ENCODE assay signal across 8 cellular contexts in the genomic region with DNA sequence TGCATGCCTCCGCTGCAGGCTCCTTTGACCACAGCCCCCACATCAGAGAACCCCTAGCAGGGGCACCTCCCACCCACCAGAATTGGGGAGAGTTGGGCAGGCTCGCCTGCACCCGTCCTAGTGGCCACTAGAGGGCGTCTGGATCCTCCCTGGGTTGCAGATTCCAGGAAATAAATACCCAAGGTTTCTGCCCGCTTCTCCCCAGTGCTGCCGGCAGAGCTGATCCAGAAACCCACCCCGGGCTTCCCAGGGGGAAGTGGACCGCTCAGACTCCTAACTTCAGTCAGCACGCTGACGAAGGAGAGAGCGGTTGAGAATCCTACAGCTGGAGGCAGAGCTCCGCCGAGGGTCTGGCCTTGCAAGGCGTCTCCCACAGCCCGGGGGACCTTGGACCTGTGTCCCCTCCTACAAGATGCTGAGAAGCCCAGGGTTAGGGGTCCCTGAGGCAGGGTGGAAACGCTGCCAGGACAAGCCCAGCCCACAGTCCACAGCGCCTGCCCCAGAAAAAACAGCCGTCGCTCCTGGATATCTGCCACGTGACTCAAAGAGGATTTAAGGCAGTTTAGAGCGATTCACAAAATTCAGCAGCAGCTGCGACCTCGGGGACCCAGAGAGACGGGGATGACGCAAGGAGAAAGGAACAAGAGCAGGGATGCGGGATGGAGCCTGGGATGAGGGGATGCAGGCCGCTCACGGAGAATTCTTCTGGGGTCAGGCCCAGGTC. TPM values are rescaled to one million over a fixed set of nuclear protein-coding genes. Genes with fewer than 3 reads are reported as not detected.
A peak's percentile ranks its signal among the peaks of the same experiment; 100 is the strongest.
DNase-seq lines count a peak whose midpoint lies in the region; ATAC-seq and TF ChIP-seq lines count a peak whose summit lies in the region.

No MANE protein-coding gene starts in this region.

- ATAC-seq in HG02938 (IDR thresholded peaks at IDR 0.05; ENCODE audit: unreplicated experiment), result peak; percentile 67
- peak; percentile 78 to 86 for ATAC-seq in naive thymus-derived CD8-positive, alpha-beta T cell
- peak; percentile 42 for ATAC-seq in stimulated activated memory B cell treated with anti-CD40 and anti-IgM and Interleukin-4, amounts not matched to agents 10 μg/mL and 1 μg/mL and 100 μg/mL, for 72 hours

- DNase-seq in NT2/D1 (ENCODE audit: low read depth, low spot score) (peak; percentile 32), activated T-helper 1 cell treated with Interleukin-2 at 50 U/mL for 16 hours (ENCODE audit: low read depth) (peak; percentile 27), fibroblast of peridontal ligament (ENCODE audit: extremely low read depth) (peak; percentile 33), T1000 (lab: John Stamatoyannopoulos, UW) (no peak)
- peak; percentile 32 to 75 (median 51) for DNase-seq in naive thymus-derived CD8-positive, alpha-beta T cell

- peaks cover 71% of the 10 kb centered on the region for H3K27me3 ChIP-seq in NT2/D1 (ENCODE audit: insufficient read depth, insufficient read length)

- no peaks in the 10 kb centered on the region for H3K36me3 ChIP-seq in NT2/D1 (ENCODE audit: insufficient read depth, insufficient read length, low read length)

- peaks cover 6% of the 10 kb centered on the region for H3K4me1 ChIP-seq in NT2/D1 (ENCODE audit: insufficient read depth, insufficient read length)

- H3K27me3 Mint-ChIP-seq in naive thymus-derived CD8-positive, alpha-beta T cell, result peaks cover 10 to 69% (median 36%) of the 10 kb centered on the region in 5 donors
- peaks cover 58% of the 10 kb centered on the region for H3K27me3 Mint-ChIP-seq in stimulated activated memory B cell treated with anti-CD40 and anti-IgM and Interleukin-4, amounts not matched to agents 10 μg/mL and 1 μg/mL and 100 μg/mL, for 72 hours

- POLR2A ChIA-PET in naive thymus-derived CD8-positive, alpha-beta T cell (lab: Charles Lee), result no interaction called here

- H3K9me3 Mint-ChIP-seq in naive thymus-derived CD8-positive, alpha-beta T cell, result no peaks in the 10 kb centered on the region
- H3K9me3 Mint-ChIP-seq in stimulated activated memory B cell treated with anti-CD40 and anti-IgM and Interleukin-4, amounts not matched to agents 10 μg/mL and 1 μg/mL and 100 μg/mL, for 72 hours, result peaks cover 3% of the 10 kb centered on the region

- peak overlapping the region; percentile 62 to 79 (median 72) for H3K4me3 Mint-ChIP-seq in naive thymus-derived CD8-positive, alpha-beta T cell
- peak overlapping the region; percentile 53 for H3K4me3 Mint-ChIP-seq in stimulated activated memory B cell treated with anti-CD40 and anti-IgM and Interleukin-4, amounts not matched to agents 10 μg/mL and 1 μg/mL and 100 μg/mL, for 72 hours

- H3K36me3 Mint-ChIP-seq in naive thymus-derived CD8-positive, alpha-beta T cell, result peaks cover 0 to 2% (median 0%) of the 10 kb centered on the region in 3 donors
- no peaks in the 10 kb centered on the region for H3K36me3 Mint-ChIP-seq in stimulated activated memory B cell treated with anti-CD40 and anti-IgM and Interleukin-4, amounts not matched to agents 10 μg/mL and 1 μg/mL and 100 μg/mL, for 72 hours

- H3K4me1 Mint-ChIP-seq in naive thymus-derived CD8-positive, alpha-beta T cell, result peaks cover 3 to 15% (median 8%) of the 10 kb centered on the region in 4 donors
- H3K4me1 Mint-ChIP-seq in stimulated activated memory B cell treated with anti-CD40 and anti-IgM and Interleukin-4, amounts not matched to agents 10 μg/mL and 1 μg/mL and 100 μg/mL, for 72 hours, result peaks cover 6% of the 10 kb centered on the region

- H3K27ac Mint-ChIP-seq in naive thymus-derived CD8-positive, alpha-beta T cell, result peak overlapping the region in 7 of 10 donors; percentile 6 to 66 (median 50)
- H3K27ac Mint-ChIP-seq in stimulated activated memory B cell treated with anti-CD40 and anti-IgM and Interleukin-4, amounts not matched to agents 10 μg/mL and 1 μg/mL and 100 μg/mL, for 72 hours, result no peak overlapping the region

- peak overlapping the region; percentile 60 for H3K4me3 ChIP-seq in NT2/D1 (ENCODE audit: insufficient read length, low read depth)

- H3K9me3 ChIP-seq in NT2/D1 (ENCODE audit: insufficient read depth, low read length), result no peaks in the 10 kb centered on the region

- TF ChIP-seq CTCF in GM12873 (IDR thresholded peaks at IDR 0.05; ENCODE audit: insufficient read depth, low read depth, low read length, missing control alignments), result peak; percentile 93

- peak overlapping the region; percentile 84 for H3K9ac ChIP-seq in NT2/D1 (ENCODE audit: insufficient read length, low read depth)

RNA-seq across cellular contexts. Expression of a gene that starts 32.6 kb away (rescaled TPM):
- not detected for total RNA-seq in naive thymus-derived CD8-positive, alpha-beta T cell
- not detected for polyA plus RNA-seq in naive thymus-derived CD8-positive, alpha-beta T cell
